ENCODE assay signal across 21 cellular contexts in the genomic region with DNA sequence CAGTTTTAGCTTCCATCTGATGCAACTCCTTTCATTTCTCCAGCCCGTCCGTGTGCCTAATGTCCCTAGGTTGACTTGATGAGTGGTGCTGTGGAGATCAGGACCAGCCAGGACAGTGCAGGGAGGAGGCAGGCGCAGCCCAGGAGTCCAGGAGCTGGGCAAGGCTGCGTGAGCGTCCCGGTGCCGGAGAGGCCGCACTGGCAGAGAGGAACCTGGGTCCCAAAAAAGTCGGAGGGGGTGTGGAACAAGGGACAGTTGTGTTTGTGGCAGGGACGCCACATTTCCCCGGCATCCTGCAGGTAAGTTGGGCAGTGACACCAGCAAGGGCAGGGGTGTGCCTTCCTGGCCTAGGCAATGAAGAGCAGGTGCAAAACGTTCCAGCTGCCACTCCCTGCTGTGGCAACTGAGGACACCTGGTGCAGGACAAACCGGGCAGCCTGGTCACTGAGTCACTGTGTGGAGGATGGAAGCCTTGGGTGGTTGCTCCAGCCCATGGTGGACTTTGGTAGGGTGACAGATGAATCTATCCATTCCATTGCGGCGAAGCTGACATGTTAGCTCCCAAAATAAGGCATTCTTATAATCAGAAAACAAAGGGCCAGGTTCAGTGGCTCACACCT. TPM values are rescaled to one million over a fixed set of nuclear protein-coding genes. Genes with fewer than 3 reads are reported as not detected.
DNase-seq lines count a peak whose midpoint lies in the region; ATAC-seq and TF ChIP-seq lines count a peak whose summit lies in the region.
"Had no signal": no experiment of that assay in that cellular context is flagged by ENCODE, and none has a peak within 500 bp of the region (broad histone marks: within the 10 kb centered on the region; RNA-seq: fewer than 3 reads in every experiment).

No MANE protein-coding gene starts in this region.

- no peaks in the 10 kb centered on the region for H3K4me1 ChIP-seq in neural progenitor cell
- H3K4me1 ChIP-seq: SJSA1 had no signal

- no peak overlapping the region for H2AFZ ChIP-seq in neural progenitor cell (replicated peaks)

- no peaks in the 10 kb centered on the region for H3K79me2 ChIP-seq in neural progenitor cell (ENCODE audit: low read depth)

- no peak overlapping the region for H3K4me2 ChIP-seq in neural progenitor cell

- ATAC-seq in esophagus mucosa, result peak; percentile 93
- no peak for ATAC-seq in activated T-cell treated with anti-CD3 and anti-CD28 coated beads, Interleukin-2, amount 50 U/mL, for 72 hours (replicated peaks in 1 of 2)

- no peaks in the 10 kb centered on the region for H4K20me1 ChIP-seq in neural progenitor cell (ENCODE audit: low read depth)

- H3K4me3 Mint-ChIP-seq in neural progenitor cell, result no peak overlapping the region
- H3K4me3 Mint-ChIP-seq in activated T-cell treated with anti-CD3 and anti-CD28 coated beads, Interleukin-2, amount 50 U/mL, for 72 hours, result no peak overlapping the region
- H3K4me3 Mint-ChIP-seq: CD14-positive monocyte, H9 had no signal

- no peak overlapping the region for H3K4me3 ChIP-seq in neural progenitor cell
- H3K4me3 ChIP-seq: SJSA1 had no signal

- H3K36me3 ChIP-seq in neural progenitor cell, result no peaks in the 10 kb centered on the region
- H3K36me3 ChIP-seq: SJSA1 had no signal

- no peaks in the 10 kb centered on the region for H3K9me3 ChIP-seq in neural progenitor cell (ENCODE audit: low read depth)
- H3K9me3 ChIP-seq: SJSA1 had no signal

- H3K9me3 Mint-ChIP-seq in neural progenitor cell, result no peaks in the 10 kb centered on the region
- no peaks in the 10 kb centered on the region for H3K9me3 Mint-ChIP-seq in activated T-cell treated with anti-CD3 and anti-CD28 coated beads, Interleukin-2, amount 50 U/mL, for 72 hours
- H3K9me3 Mint-ChIP-seq: H9 had no signal

- peaks cover 2% of the 10 kb centered on the region for H3K27me3 Mint-ChIP-seq in neural progenitor cell (ENCODE audit: insufficient read depth, low read depth)
- no peaks in the 10 kb centered on the region for H3K27me3 Mint-ChIP-seq in activated T-cell treated with anti-CD3 and anti-CD28 coated beads, Interleukin-2, amount 50 U/mL, for 72 hours (ENCODE audit: low read depth)

- no peak for TF ChIP-seq CTCF in neural progenitor cell (IDR thresholded peaks at IDR 0.05)

- no peaks in the 10 kb centered on the region for H3K4me1 Mint-ChIP-seq in neural progenitor cell
- H3K4me1 Mint-ChIP-seq in activated T-cell treated with anti-CD3 and anti-CD28 coated beads, Interleukin-2, amount 50 U/mL, for 72 hours (ENCODE audit: low read depth), result no peaks in the 10 kb centered on the region
- H3K4me1 Mint-ChIP-seq: CD14-positive monocyte, H9 had no signal

- no peak overlapping the region for H3K9ac ChIP-seq in neural progenitor cell

- peak overlapping the region; percentile 57 for H3K27ac Mint-ChIP-seq in neural progenitor cell
- H3K27ac Mint-ChIP-seq in activated T-cell treated with anti-CD3 and anti-CD28 coated beads, Interleukin-2, amount 50 U/mL, for 72 hours, result no peak overlapping the region
- H3K27ac Mint-ChIP-seq: CD14-positive monocyte had no signal

- H3K36me3 Mint-ChIP-seq in neural progenitor cell, result peaks cover 24% of the 10 kb centered on the region
- peaks cover 2% of the 10 kb centered on the region in 2 donors for H3K36me3 Mint-ChIP-seq in activated T-cell treated with anti-CD3 and anti-CD28 coated beads, Interleukin-2, amount 50 U/mL, for 72 hours (ENCODE audit: insufficient read depth in 2 of 2)

- no peaks in the 10 kb centered on the region for H3F3A ChIP-seq in neural progenitor cell (ENCODE audit: low read depth)

- peak; percentile 68 for DNase-seq in NCI-H146 (lab: John Stamatoyannopoulos, UW)
- DNase-seq in NCI-H774 (lab: John Stamatoyannopoulos, UW), result peak; percentile 87
- no peak for DNase-seq in neural progenitor cell (ENCODE audit: low spot score)
- DNase-seq in GM19238 (ENCODE audit: insufficient read length, low spot score), result no peak
- no peak for DNase-seq in activated T-cell treated with anti-CD3 and anti-CD28 coated beads, Interleukin-2, amount 50 U/mL, for 72 hours
- DNase-seq in central memory CD4-positive, alpha-beta T cell, result no peak
- DNase-seq: AML-193, COR-L47, EL, H9, IMR-90, Karpas-422, MM.1S, NCI-H1105, NCI-H2029, NCI-H524 treated with DMSO at 0.1 percent for 48 hours, OCI-M1, SW 1271 had no signal

- H3K27ac ChIP-seq in neural progenitor cell, result no peak overlapping the region
- H3K27ac ChIP-seq: SJSA1 had no signal

- H3K27me3 ChIP-seq in neural progenitor cell, result no peaks in the 10 kb centered on the region
- H3K27me3 ChIP-seq: SJSA1 had no signal

RNA-seq across cellular contexts. Expression of a gene that starts 53.2 kb away (rescaled TPM):
- total RNA-seq in esophagus mucosa (0.88 TPM), neural progenitor cell (ENCODE audit: low replicate concordance) (0.19 and 0.56 TPM in 2 replicates)
- total RNA-seq in activated T-cell treated with anti-CD3 and anti-CD28 coated beads, Interleukin-2, amount 50 U/mL, for 72 hours, result 1 to 10 TPM in 1 of 2 donors, under 1 TPM in 1; 0.95 to 1.4 TPM

Comparison
In these comparisons a context has a peak if more than half of its experiments do, and no peak if none do; other contexts are left out.
1. DNase-seq: peak in NCI-H146 (single experiment) and NCI-H774 (single experiment); none in neural progenitor cell (single experiment), GM19238 (single experiment), activated T-cell treated with anti-CD3 and anti-CD28 coated beads, Interleukin-2, amount 50 U/mL, for 72 hours (0 of 2) and central memory CD4-positive, alpha-beta T cell (single experiment).